27 cellular contexts compared by ENCODE assay signal in the genomic region with DNA sequence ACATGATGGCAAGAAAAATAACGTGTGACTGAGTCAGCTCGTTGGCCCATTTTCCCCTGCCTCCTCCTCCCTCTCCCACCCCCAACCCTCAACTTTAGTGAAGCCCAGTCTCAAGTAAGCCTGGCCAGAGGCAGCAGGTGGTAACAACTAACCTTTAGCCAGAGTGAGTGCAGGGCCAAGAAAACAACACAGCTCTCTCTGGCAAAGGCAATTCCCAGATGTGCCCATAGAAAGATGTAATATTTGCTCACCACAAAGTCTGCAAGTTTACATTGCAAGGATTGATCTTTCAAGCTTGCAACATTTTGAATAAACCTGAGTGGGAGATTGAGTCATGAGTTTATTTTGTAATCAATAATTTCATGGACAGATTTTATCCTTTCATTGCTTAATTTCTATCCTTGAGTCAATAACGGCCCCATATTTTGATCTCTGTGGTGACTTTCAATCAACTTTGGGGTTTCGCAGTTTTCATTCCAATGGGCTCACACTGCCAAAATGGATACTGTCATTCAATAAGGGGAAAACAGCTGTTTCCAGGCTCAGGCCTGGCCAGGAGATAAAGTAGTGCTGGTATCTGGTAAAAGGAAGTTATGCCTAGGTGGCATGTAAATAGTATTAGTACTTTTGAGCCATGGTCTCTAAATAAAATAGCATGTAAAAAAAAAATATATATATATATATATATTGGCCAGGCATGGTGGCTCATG.
A peak's percentile ranks its signal among the peaks of the same experiment; 100 is the strongest.
DNase-seq lines count a peak whose midpoint lies in the region; ATAC-seq, FAIRE-seq and TF ChIP-seq lines count a peak whose summit lies in the region.
"Had no signal": no experiment of that assay in that cellular context is flagged by ENCODE, and none has a peak within 500 bp of the region (broad histone marks: within the 10 kb centered on the region; RNA-seq: fewer than 3 reads in every experiment).

No MANE protein-coding gene starts in this region.

- no peaks in the 10 kb centered on the region for H3K27me3 ChIP-seq in AG04450 (ENCODE audit: control insufficient read depth, insufficient read depth, low read length)
- H3K27me3 ChIP-seq: neutrophil had no signal

- H3K4me3 Mint-ChIP-seq in glutamatergic neuron (ENCODE audit: unreplicated experiment), result no peak overlapping the region
- H3K4me3 Mint-ChIP-seq: activated CD4-positive, alpha-beta T cell treated with anti-CD3 and anti-CD28 coated beads, Interleukin-2, amount 10 ng/mL, durations not matched to agents 24 days and 14 days; HFFc6; memory B cell; T-helper 17 cell had no signal

- no peaks in the 10 kb centered on the region; the same call in 1 of the 2 replicates for H3K9me3 ChIP-seq in AG04450 (ENCODE audit: control insufficient read depth, insufficient read depth, low read length)
- H3K9me3 ChIP-seq: A549, neutrophil, psoas muscle, SK-N-SH had no signal

- H3K4me3 ChIP-seq in AG04450 (ENCODE audit: low read depth, low read length), result no peak overlapping the region
- H3K4me3 ChIP-seq: A549, psoas muscle, skin epidermis had no signal

- peak; percentile 94 for ATAC-seq in left lobe of liver
- ATAC-seq: A549, psoas muscle, T-helper 17 cell had no signal

- H3K27me3 Mint-ChIP-seq in glutamatergic neuron (ENCODE audit: unreplicated experiment), result no peaks in the 10 kb centered on the region
- H3K27me3 Mint-ChIP-seq: T-helper 17 cell had no signal

- H3K9me3 Mint-ChIP-seq in glutamatergic neuron (ENCODE audit: unreplicated experiment), result no peaks in the 10 kb centered on the region
- H3K9me3 Mint-ChIP-seq: activated CD4-positive, alpha-beta T cell treated with anti-CD3 and anti-CD28 coated beads, Interleukin-2, amount 10 ng/mL, durations not matched to agents 24 days and 14 days; HFFc6; memory B cell had no signal

- POLR2A ChIA-PET in AG04450 (lab: Yijun Ruan, JAX), result interaction anchor here (0.8 to 2.1 kb wide), 6 partner anchors 8 to 158 kb away, joined by 3 to 16 read pairs (median 4); a partner anchor contains a TSS

- DNase-seq in AG04450 (ENCODE audit: low read depth, low spot score) (peak; percentile 90), HuH-7 (ENCODE audit: low spot score) (peak; percentile 39), dermis microvascular lymphatic vessel endothelial cell (ENCODE audit: low read depth in 2 of 2) (peak; percentile 9 to 10), left lobe of liver (ENCODE audit: low spot score) (peak; percentile 54), Ammon's horn (ENCODE audit: low spot score) (no peak), GM12892 (ENCODE audit: insufficient read length) (no peak), SK-N-DZ (ENCODE audit: low spot score) (no peak), glutamatergic neuron (no peak)
- DNase-seq: activated CD4-positive, alpha-beta T cell treated with anti-CD3 and anti-CD28 coated beads, Interleukin-2, amount 10 ng/mL, durations not matched to agents 24 days and 14 days; activated naive CD4-positive, alpha-beta T cell treated with Interleukin-2 at 50 U/mL for 16 hours; activated T-cell treated with anti-CD3 and anti-CD28 coated beads, Interleukin-2, amount 50 U/mL, for 48 hours; caudate nucleus; EL; HFFc6; kidney; NCI-H1417 treated with DMSO at 0.1 percent for 48 hours; NCI-H774; psoas muscle; RPMI8226; SK-N-SH; stimulated activated CD4-positive, alpha-beta T cell treated with anti-CD3 and anti-CD28 coated beads, Interleukin-1b, Interleukin-23, amount 100 ng/mL, for 48 hours; T-helper 17 cell had no signal

- CTCF ChIA-PET in AG04450 (lab: Charles Lee), result interaction anchor here (0.7 to 3.2 kb wide), 5 partner anchors 10 to 159 kb away, joined by 3 to 27 read pairs (median 14); no protein-coding TSS in a partner anchor

- no peak overlapping the region for H3K27ac Mint-ChIP-seq in glutamatergic neuron (ENCODE audit: unreplicated experiment)
- H3K27ac Mint-ChIP-seq: activated CD4-positive, alpha-beta T cell treated with anti-CD3 and anti-CD28 coated beads, Interleukin-2, amount 10 ng/mL, durations not matched to agents 24 days and 14 days; HFFc6; memory B cell; T-helper 17 cell had no signal

- peak overlapping the region; percentile 11 for H3K27ac ChIP-seq in AG04450 (ENCODE audit: low read depth, low read length)
- H3K27ac ChIP-seq: A549, C4-2B, neutrophil, psoas muscle, skin epidermis had no signal

- TF ChIP-seq CTCF in AG04450 (IDR thresholded peaks at IDR 0.05; ENCODE audit: low read depth, low read length), result no peak
- no peak for TF ChIP-seq CTCF in glutamatergic neuron (IDR thresholded peaks at IDR 0.05; ENCODE audit: partially characterized antibody, unreplicated experiment)

- FAIRE-seq in GM12892 (lab: Jason Lieb, UNC), result no peak
- FAIRE-seq: A549, kidney had no signal

- no peak for TF ChIP-seq POLR2A in GM12892 (IDR thresholded peaks at IDR 0.05; ENCODE audit: low read depth, low read length)

- H3K4me1 Mint-ChIP-seq in glutamatergic neuron (ENCODE audit: low read depth, unreplicated experiment), result no peaks in the 10 kb centered on the region
- H3K4me1 Mint-ChIP-seq: activated CD4-positive, alpha-beta T cell treated with anti-CD3 and anti-CD28 coated beads, Interleukin-2, amount 10 ng/mL, durations not matched to agents 24 days and 14 days; memory B cell; T-helper 17 cell had no signal

- H3K36me3 Mint-ChIP-seq in glutamatergic neuron (ENCODE audit: unreplicated experiment), result no peaks in the 10 kb centered on the region
- H3K36me3 Mint-ChIP-seq: memory B cell had no signal

Comparison
In these comparisons a context has a peak if more than half of its experiments do, and no peak if none do; other contexts are left out.
1. DNase-seq: peak in AG04450 (single experiment), HuH-7 (single experiment), dermis microvascular lymphatic vessel endothelial cell (2 of 2) and left lobe of liver (single experiment); none in Ammon's horn (single experiment), GM12892 (single experiment), SK-N-DZ (single experiment) and glutamatergic neuron (single experiment).